22 cellular contexts compared by ENCODE assay signal in the genomic region with DNA sequence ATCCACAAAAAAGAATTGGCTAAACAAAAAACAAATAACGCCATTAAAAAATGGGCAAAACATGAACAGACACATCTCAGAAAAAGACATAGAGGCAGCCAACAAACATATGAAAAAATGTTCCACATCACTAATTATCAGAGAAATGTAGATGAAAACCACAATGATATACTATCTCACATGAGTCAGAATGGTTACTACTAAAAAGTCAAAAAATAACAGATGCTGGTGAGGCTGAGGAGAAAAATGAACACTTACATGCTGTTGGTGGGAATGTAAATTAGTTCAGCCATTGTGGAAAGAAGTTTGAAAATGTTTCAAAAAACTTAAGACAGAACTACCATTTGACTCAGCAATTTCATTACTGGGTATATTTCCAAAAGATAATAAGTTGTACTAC.
"Had no signal": no experiment of that assay in that cellular context is flagged by ENCODE, and none has a peak within 500 bp of the region (broad histone marks: within the 10 kb centered on the region; RNA-seq: fewer than 3 reads in every experiment).

No MANE protein-coding gene starts in this region.

- DNase-seq: activated CD4-positive, alpha-beta T cell treated with anti-CD3 and anti-CD28 coated beads for 4 hours; activated CD4-positive, alpha-beta T cell treated with anti-CD3 and anti-CD28 coated beads, Interleukin-2, amount 50 U/mL, for 48 hours; activated CD8-positive, alpha-beta memory T cell treated with anti-CD3 and anti-CD28 coated beads for 24 hours; activated effector memory CD4-positive, alpha-beta T cell treated with Interleukin-2 at 50 U/mL for 16 hours; activated naive CD4-positive, alpha-beta T cell treated with Interleukin-2 at 50 U/mL for 16 hours; activated naive CD8-positive, alpha-beta T cell treated with anti-CD3 and anti-CD28 coated beads for 36 hours; adrenal gland; effector CD8-positive, alpha-beta T cell; esophagus squamous epithelium; foreskin melanocyte; left lung; lower lobe of right lung; mesendoderm; mucosa of descending colon; posterior cingulate gyrus; right cardiac atrium; spleen; stimulated activated naive CD4-positive, alpha-beta T cell; transverse colon had no signal

- H3K27ac ChIP-seq: adrenal gland, ascending aorta, epithelial cell of prostate, esophagus squamous epithelium, left lung, lower lobe of right lung, spleen, transverse colon, VCaP had no signal

- H3K36me3 ChIP-seq: adrenal gland, ascending aorta, esophagus squamous epithelium, left lung, lower lobe of right lung, spleen, transverse colon had no signal

- H3K27me3 ChIP-seq: adrenal gland, ascending aorta, esophagus squamous epithelium, left lung, spleen, transverse colon had no signal

- H3K4me3 ChIP-seq: adrenal gland, ascending aorta, esophagus squamous epithelium, left lung, lower lobe of right lung, mucosa of descending colon, spleen, transverse colon had no signal

- H3K4me1 ChIP-seq: adrenal gland, lower lobe of right lung, spleen, transverse colon had no signal

- H3K9me3 ChIP-seq: adrenal gland, ascending aorta, esophagus squamous epithelium, left lung, lower lobe of right lung, mucosa of descending colon, spleen, transverse colon had no signal
